Comparison of ENCODE assay signal across 21 cellular contexts in the genomic region with DNA sequence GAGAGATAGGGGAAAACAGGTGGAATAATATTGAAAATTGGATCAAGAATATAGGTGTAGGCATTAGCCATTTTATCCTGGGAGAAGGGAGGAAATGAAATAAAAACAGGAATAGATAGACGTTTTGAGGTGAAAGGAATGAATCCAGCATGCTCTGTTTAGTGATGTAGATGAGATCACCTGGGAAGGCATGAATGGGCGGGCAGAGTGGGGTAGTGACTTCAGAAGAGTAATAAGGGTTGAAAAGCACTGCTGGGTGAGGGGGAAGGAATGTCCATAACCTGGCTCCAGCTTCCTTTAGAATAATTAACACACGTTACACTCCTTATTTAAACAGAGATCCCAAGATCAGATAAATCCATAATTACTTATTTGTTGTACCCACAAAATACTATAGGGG.
"Had no signal": no experiment of that assay in that cellular context is flagged by ENCODE, and none has a peak within 500 bp of the region (broad histone marks: within the 10 kb centered on the region; RNA-seq: fewer than 3 reads in every experiment).

No MANE protein-coding gene starts in this region.

- H3K4me1 ChIP-seq: esophagus squamous epithelium, testis, transverse colon had no signal

- H3K36me3 ChIP-seq: esophagus squamous epithelium, ovary, transverse colon had no signal

- H3K4me3 ChIP-seq: esophagus squamous epithelium, ovary, skin epidermis, testis, transverse colon had no signal

- ATAC-seq: activated CD4-positive, alpha-beta T cell treated with anti-CD3 and anti-CD28 coated beads for 36 hours; activated CD8-positive, alpha-beta memory T cell treated with anti-CD3 and anti-CD28 coated beads, Interleukin-2, amount 10 ng/mL, durations not matched to agents 7 days and 5 days; activated naive CD8-positive, alpha-beta T cell treated with anti-CD3 and anti-CD28 coated beads, Interleukin-2, amount 50 U/mL, for 24 hours; naive thymus-derived CD4-positive, alpha-beta T cell; sciatic nerve; stimulated activated naive CD8-positive, alpha-beta T cell treated with anti-CD3 and anti-CD28 coated beads, Interleukin-15, Interleukin-2, amounts not matched to agents 100 U/mL and 50 U/mL, for 24 hours had no signal

- DNase-seq: activated CD4-positive, alpha-beta T cell treated with anti-CD3 and anti-CD28 coated beads for 36 hours; activated CD4-positive, alpha-beta T cell treated with anti-CD3 and anti-CD28 coated beads, Interleukin-2, amount 50 U/mL, for 48 hours; activated CD4-positive, CD25-positive, alpha-beta regulatory T cell; activated CD8-positive, alpha-beta memory T cell treated with anti-CD3 and anti-CD28 coated beads, Interleukin-2, amount 10 ng/mL, durations not matched to agents 7 days and 5 days; activated naive CD8-positive, alpha-beta T cell treated with anti-CD3 and anti-CD28 coated beads, Interleukin-2, amount 50 U/mL, for 24 hours; activated T-cell treated with anti-CD3 and anti-CD28 coated beads, Interleukin-2, amount 50 U/mL, for 48 hours; anterior cingulate cortex; endodermal cell; esophagus squamous epithelium; foreskin melanocyte; immature natural killer cell; midbrain; naive thymus-derived CD4-positive, alpha-beta T cell; ovary; stimulated activated CD4-positive, alpha-beta T cell treated with anti-CD3 and anti-CD28 coated beads, Interleukin-12 subunit alpha, Interleukin-12 subunit beta, amount 100 ng/mL, for 4 hours; stimulated activated CD4-positive, alpha-beta T cell treated with anti-CD3 and anti-CD28 coated beads, Interleukin-4, amount 100 ng/mL, for 1 hour; stimulated activated naive CD8-positive, alpha-beta T cell treated with anti-CD3 and anti-CD28 coated beads, Interleukin-15, Interleukin-2, amounts not matched to agents 100 U/mL and 50 U/mL, for 24 hours; testis; transverse colon had no signal

- H3K27me3 ChIP-seq: esophagus squamous epithelium, ovary, testis, transverse colon had no signal

- H3K27ac ChIP-seq: esophagus squamous epithelium, ovary, skin epidermis, testis, transverse colon had no signal

- H3K9me3 ChIP-seq: esophagus squamous epithelium, ovary, testis, transverse colon had no signal
